Comparison of ENCODE assay signal across 9 cellular contexts in the genomic region with DNA sequence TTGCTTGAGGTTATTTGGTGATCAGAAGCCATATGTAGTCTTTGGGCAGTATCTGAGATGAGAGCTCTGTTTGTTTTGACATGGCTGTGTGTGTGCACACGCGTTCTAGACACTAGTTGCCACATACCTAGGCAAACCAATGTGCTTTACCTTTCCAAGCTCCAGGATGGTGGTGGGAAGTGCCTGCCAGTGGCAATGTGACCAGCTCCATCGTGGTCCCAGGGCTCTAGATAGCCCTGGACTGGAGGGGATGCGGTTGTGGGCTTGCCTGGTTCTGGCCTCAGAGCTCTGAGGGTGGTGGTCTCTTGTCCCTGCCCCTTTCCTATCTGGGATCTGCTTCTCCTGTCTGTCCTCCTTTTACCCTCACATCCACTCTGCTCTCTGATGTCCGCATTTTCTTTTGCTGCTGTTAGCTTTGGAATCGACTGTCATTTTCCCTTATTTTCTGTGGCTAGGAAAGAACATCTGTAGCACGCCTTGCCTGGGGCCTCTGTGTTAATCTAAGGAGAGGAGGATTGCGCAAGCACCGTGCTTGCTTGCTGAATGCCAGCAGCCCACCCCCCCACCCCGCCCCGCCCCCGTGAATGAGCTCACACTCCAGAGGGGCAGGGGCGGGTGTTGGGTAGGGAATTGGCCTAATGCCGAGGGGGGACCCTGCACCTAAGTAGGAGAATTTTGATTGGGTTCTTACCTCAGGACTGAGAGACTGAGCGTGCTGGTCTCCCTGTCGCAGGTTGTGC.
DNase-seq lines count a peak whose midpoint lies in the region; ATAC-seq and TF ChIP-seq lines count a peak whose summit lies in the region.
"Had no signal": no experiment of that assay in that cellular context is flagged by ENCODE, and none has a peak within 500 bp of the region (broad histone marks: within the 10 kb centered on the region; RNA-seq: fewer than 3 reads in every experiment).

No MANE protein-coding gene starts in this region.

- H3K36me3 Mint-ChIP-seq in mesothelial cell of epicardium, result peaks cover 3% of the 10 kb centered on the region

- peaks cover 37% of the 10 kb centered on the region for H3K4me1 ChIP-seq in ACC112 (ENCODE audit: control insufficient read depth, insufficient read depth, low read length, unreplicated experiment)
- peaks cover 23 to 25% of the 10 kb centered on the region in 2 donors for H3K4me1 ChIP-seq in duodenal mucosa (ENCODE audit: control insufficient read depth in 1 of 2, insufficient read depth in 2 of 2, low read length in 2 of 2)

- no peaks in the 10 kb centered on the region for H3K9me3 ChIP-seq in duodenal mucosa (ENCODE audit: control insufficient read depth in 1 of 2, low read length in 2 of 2)

- no peaks in the 10 kb centered on the region for H3K9me3 Mint-ChIP-seq in mesothelial cell of epicardium

- H3K9ac ChIP-seq in duodenal mucosa (ENCODE audit: low read depth in 1 of 2, low read length in 2 of 2), result no peak overlapping the region

- peak overlapping the region; percentile 99 for H3K27ac Mint-ChIP-seq in mesothelial cell of epicardium

- peak; percentile 45 to 63 for DNase-seq in mesothelial cell of epicardium (ENCODE audit: low spot score in 2 of 2, unreplicated experiment in 2 of 2)
- DNase-seq in GM10248 (ENCODE audit: extremely low spot score), result no peak
- DNase-seq: activated T-cell treated with anti-CD3 and anti-CD28 coated beads, Interleukin-2, amount 50 U/mL, for 48 hours had no signal

- no peaks in the 10 kb centered on the region for H3K36me3 ChIP-seq in ACC112 (ENCODE audit: insufficient read depth, low read length)
- peaks cover 2 to 3% of the 10 kb centered on the region in 2 donors for H3K36me3 ChIP-seq in duodenal mucosa (ENCODE audit: control insufficient read depth in 1 of 2, insufficient read depth in 2 of 2, low read length in 2 of 2)

- H3K79me2 ChIP-seq in ACC112 (ENCODE audit: control insufficient read depth, insufficient read depth, low read length, unreplicated experiment), result peaks cover 66% of the 10 kb centered on the region

- POLR2A ChIA-PET in GM10248 (lab: Yijun Ruan, JAX), result no interaction called here

- H3K4me3 ChIP-seq in ACC112 (ENCODE audit: low read depth, low read length) (peak overlapping the region; percentile 67), duodenal mucosa (ENCODE audit: low read depth in 1 of 2, low read length in 2 of 2) (no peak overlapping the region)

- H3K4me3 Mint-ChIP-seq in mesothelial cell of epicardium, result peak overlapping the region; percentile 63

- TF ChIP-seq RAD21 in Ishikawa (IDR thresholded peaks at IDR 0.05; ENCODE audit: low read depth), result no peak

- H3K27me3 ChIP-seq in ACC112 (ENCODE audit: insufficient read depth, low read length), result no peaks in the 10 kb centered on the region
- H3K27me3 ChIP-seq in duodenal mucosa (ENCODE audit: control insufficient read depth in 1 of 2, insufficient read depth in 2 of 2, low read length in 2 of 2), result no peaks in the 10 kb centered on the region

- CTCF ChIA-PET in GM10248 (lab: Yijun Ruan, JAX), result interaction anchor here (0.8 to 3.8 kb wide), 5 partner anchors 11 to 137 kb away, joined by 3 to 17 read pairs (median 5); no protein-coding TSS in a partner anchor

- no peak overlapping the region for H3K27ac ChIP-seq in ACC112 (ENCODE audit: low read depth, low read length)
- H3K27ac ChIP-seq in duodenal mucosa (ENCODE audit: low read depth, low read length), result peak overlapping the region; percentile 4

- no peak overlapping the region for H2AFZ ChIP-seq in ACC112 (ENCODE audit: low read length, unreplicated experiment)

- ATAC-seq in HG02588 (IDR thresholded peaks at IDR 0.05; ENCODE audit: unreplicated experiment), result no peak
- no peak for ATAC-seq in GM19395 (IDR thresholded peaks at IDR 0.05; ENCODE audit: unreplicated experiment)
- ATAC-seq in HG02623 (IDR thresholded peaks at IDR 0.05; ENCODE audit: unreplicated experiment), result no peak

- TF ChIP-seq CTCF in mesothelial cell of epicardium (IDR thresholded peaks at IDR 0.05; ENCODE audit: unreplicated experiment) (no peak), GM10248 (IDR thresholded peaks at IDR 0.05; ENCODE audit: control extremely low read depth, extremely low read depth, low read depth, missing control alignments) (no peak)

- TF ChIP-seq EP300 in Ishikawa (IDR thresholded peaks at IDR 0.05; ENCODE audit: borderline replicate concordance), result no peak

- peaks cover 50% of the 10 kb centered on the region for H3K4me1 Mint-ChIP-seq in mesothelial cell of epicardium

- H3K27me3 Mint-ChIP-seq in mesothelial cell of epicardium (ENCODE audit: low read depth), result no peaks in the 10 kb centered on the region

TF ChIP-seq in Ishikawa, 13 proteins besides CTCF, POLR2A, EP300 and RAD21:
- peak; percentile 95 for TF ChIP-seq CEBPB (IDR thresholded peaks at IDR 0.05)
- TF ChIP-seq, protein P1, sequence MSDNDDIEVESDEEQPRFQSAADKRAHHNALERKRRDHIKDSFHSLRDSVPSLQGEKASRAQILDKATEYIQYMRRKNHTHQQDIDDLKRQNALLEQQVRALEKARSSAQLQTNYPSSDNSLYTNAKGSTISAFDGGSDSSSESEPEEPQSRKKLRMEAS (IDR thresholded peaks at IDR 0.05), result no peak
